29 cellular contexts compared by ENCODE assay signal in the genomic region with DNA sequence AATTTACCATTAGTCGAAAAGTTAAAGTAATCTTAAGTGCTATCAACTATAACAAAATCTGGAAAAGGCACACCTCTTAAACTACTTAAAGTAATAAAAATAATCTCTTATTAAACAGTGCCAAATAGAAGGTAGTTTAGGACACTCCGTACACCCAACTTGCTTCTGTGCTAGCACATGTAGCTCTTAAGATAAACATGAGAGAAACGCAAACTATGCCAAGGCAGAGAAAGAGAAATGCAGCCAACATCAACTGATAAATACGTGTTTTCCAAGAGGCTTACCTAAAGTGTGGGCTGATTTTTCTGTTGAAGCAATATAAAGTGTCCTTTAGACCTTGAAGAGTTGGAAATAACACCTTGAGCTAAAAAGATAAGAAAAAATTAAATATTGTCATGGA.
"Had no signal": no experiment of that assay in that cellular context is flagged by ENCODE, and none has a peak within 500 bp of the region (broad histone marks: within the 10 kb centered on the region; RNA-seq: fewer than 3 reads in every experiment).

No MANE protein-coding gene starts in this region.

- ATAC-seq: activated CD8-positive, alpha-beta T cell treated with anti-CD3 and anti-CD28 coated beads for 36 hours; activated T-cell treated with anti-CD3 and anti-CD28 coated beads, Interleukin-2, amount 50 U/mL, for 4 hours; activated T-helper 17 cell treated with anti-CD3 and anti-CD28 coated beads, Interleukin-2, amount 50 U/mL, for 72 hours; effector memory CD8-positive, alpha-beta T cell; foreskin keratinocyte; left ventricle myocardium superior; naive thymus-derived CD4-positive, alpha-beta T cell; stimulated activated naive B cell treated with anti-CD40 and anti-IgM and Interleukin-4, amounts not matched to agents 10 μg/mL and 1 μg/mL and 100 μg/mL, for 72 hours; upper lobe of right lung had no signal

- DNase-seq: activated B cell treated with CpG ODN at 0.5 μM for 24 hours; activated CD4-positive, alpha-beta T cell treated with anti-CD3 and anti-CD28 coated beads, Interleukin-2, amount 50 U/mL, for 1 hour; activated CD8-positive, alpha-beta T cell treated with anti-CD3 and anti-CD28 coated beads for 36 hours; activated gamma-delta T cell treated with Interleukin-2 at 50 U/mL for 16 hours; activated naive CD4-positive, alpha-beta T cell treated with anti-CD3 and anti-CD28 coated beads, Interleukin-2, amount 50 U/mL, for 16 hours; activated T-cell treated with anti-CD3 and anti-CD28 coated beads, Interleukin-2, amount 50 U/mL, for 4 hours; amygdala; cerebellar nuclear complex; effector memory CD8-positive, alpha-beta T cell; erythroblast; foreskin keratinocyte; heart left ventricle; hypothalamus; immature natural killer cell; left ventricle myocardium superior; midbrain; naive thymus-derived CD4-positive, alpha-beta T cell; nucleus accumbens; stimulated activated CD4-positive, alpha-beta T cell treated with anti-CD3 and anti-CD28 coated beads, Interleukin-15, amount 100 ng/mL, for 24 hours; stimulated activated CD4-positive, alpha-beta T cell treated with anti-CD3 and anti-CD28 coated beads, Interleukin-2, amount 100 ng/mL, for 24 hours; stimulated activated naive B cell treated with anti-CD40 and anti-IgM and Interleukin-4, amounts not matched to agents 10 μg/mL and 1 μg/mL and 100 μg/mL, for 72 hours; stomach; SW 1271; thyroid gland; upper lobe of right lung had no signal

- H3K4me3 ChIP-seq: cardiac muscle cell, coronary artery, heart left ventricle, right atrium auricular region, stomach, thyroid gland, upper lobe of right lung had no signal
